In the genomic region with DNA sequence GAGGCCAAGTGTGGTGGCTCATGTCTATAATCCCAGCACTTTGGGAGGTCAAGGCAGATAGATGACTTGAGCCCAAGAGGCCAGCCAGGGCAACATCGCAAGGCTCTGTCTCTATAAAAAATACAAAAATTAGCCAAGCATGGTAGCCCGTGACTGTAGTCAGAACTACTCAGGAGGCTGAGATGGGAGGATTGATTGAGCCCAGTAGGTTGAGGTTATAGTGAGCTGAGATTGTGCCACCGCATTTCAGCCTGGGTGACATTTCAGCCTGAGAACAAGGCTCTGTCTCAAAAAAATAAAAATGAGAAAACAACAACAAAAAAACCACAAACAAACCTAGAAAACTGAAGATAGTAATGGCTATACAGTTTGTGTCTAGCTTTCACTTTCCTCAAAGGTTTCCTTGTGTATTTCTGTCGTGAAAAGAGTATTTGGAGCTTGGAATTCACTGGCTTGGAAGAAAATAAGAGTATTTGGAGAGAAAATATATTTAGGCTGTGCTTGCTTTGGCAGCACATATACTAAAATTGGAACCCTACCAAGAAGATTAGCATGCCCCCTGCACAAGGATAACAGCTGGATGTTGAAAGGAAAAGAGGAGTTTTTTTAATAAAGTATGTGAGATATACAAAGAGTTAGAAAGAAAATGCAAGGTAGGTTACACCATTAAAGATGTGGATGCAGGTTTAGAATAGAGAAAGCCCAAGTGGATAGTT, we compare ENCODE assay signal across 10 cellular contexts. TPM values are rescaled to one million over a fixed set of nuclear protein-coding genes. Genes with fewer than 3 reads are reported as not detected.
DNase-seq lines count a peak whose midpoint lies in the region; ATAC-seq and TF ChIP-seq lines count a peak whose summit lies in the region.
"Had no signal": no experiment of that assay in that cellular context is flagged by ENCODE, and none has a peak within 500 bp of the region (broad histone marks: within the 10 kb centered on the region; RNA-seq: fewer than 3 reads in every experiment).

No MANE protein-coding gene starts in this region.

- H3K4me1 Mint-ChIP-seq in activated T-cell treated with anti-CD3 and anti-CD28 coated beads, Interleukin-2, amount 50 U/mL, for 24 hours (ENCODE audit: low read depth) = peaks cover 58% of the 10 kb centered on the region
- peaks cover 22% of the 10 kb centered on the region for H3K4me1 Mint-ChIP-seq in activated T-helper 17 cell treated with anti-CD3 and anti-CD28 coated beads, Interleukin-2, amount 50 U/mL, for 72 hours
- H3K4me1 Mint-ChIP-seq in immature natural killer cell = peaks cover 40 to 54% of the 10 kb centered on the region in 2 donors

- H3K27ac Mint-ChIP-seq in activated T-cell treated with anti-CD3 and anti-CD28 coated beads, Interleukin-2, amount 50 U/mL, for 24 hours = peak overlapping the region; percentile 89
- H3K27ac Mint-ChIP-seq in activated T-helper 17 cell treated with anti-CD3 and anti-CD28 coated beads, Interleukin-2, amount 50 U/mL, for 72 hours = peak overlapping the region; percentile 97
- H3K27ac Mint-ChIP-seq in immature natural killer cell = peak overlapping the region; percentile 76 to 92 (median 87)

- no peaks in the 10 kb centered on the region for H3K27me3 ChIP-seq in thoracic aorta (replicated peaks; ENCODE audit: insufficient read depth)

- DNase-seq in activated T-cell treated with anti-CD3 and anti-CD28 coated beads, Interleukin-2, amount 50 U/mL, for 24 hours = no peak
- DNase-seq in activated T-cell treated with anti-CD3 and anti-CD28 coated beads for 4 hours (no peak), immature natural killer cell (peak in 2 of 3 donors; percentile 22 to 28), thoracic aorta (ENCODE audit: low spot score) (no peak), head of caudate nucleus (no peak), G401 (ENCODE audit: low spot score) (no peak)
- DNase-seq in activated CD8-positive, alpha-beta memory T cell treated with anti-CD3 and anti-CD28 coated beads, Interleukin-2, amount 50 U/mL, for 48 hours = no peak
- DNase-seq: activated CD4-positive, CD25-positive, alpha-beta regulatory T cell; NCI-H1092 had no signal

- peaks cover 13% of the 10 kb centered on the region for H3K36me3 Mint-ChIP-seq in activated T-cell treated with anti-CD3 and anti-CD28 coated beads, Interleukin-2, amount 50 U/mL, for 24 hours (ENCODE audit: low read depth)
- H3K36me3 Mint-ChIP-seq in activated T-helper 17 cell treated with anti-CD3 and anti-CD28 coated beads, Interleukin-2, amount 50 U/mL, for 72 hours (ENCODE audit: low read depth) = peaks cover 15% of the 10 kb centered on the region
- H3K36me3 Mint-ChIP-seq in immature natural killer cell = no peaks in the 10 kb centered on the region

- H3K4me3 ChIP-seq in thoracic aorta = peak overlapping the region; percentile 69

- no peak for ATAC-seq in activated T-helper 17 cell treated with anti-CD3 and anti-CD28 coated beads, Interleukin-2, amount 50 U/mL, for 72 hours (replicated peaks)
- ATAC-seq in thoracic aorta (ENCODE audit: insufficient number of reproducible peaks, low FRiP score, low read depth) = no peak

- no peaks in the 10 kb centered on the region for H3K36me3 ChIP-seq in thoracic aorta

- in situ Hi-C loops in G401 (cut with HindIII; ENCODE audit: low sequenced_read_pairs) = no loop called here

- H3K27me3 Mint-ChIP-seq in activated T-cell treated with anti-CD3 and anti-CD28 coated beads, Interleukin-2, amount 50 U/mL, for 24 hours = no peaks in the 10 kb centered on the region
- no peaks in the 10 kb centered on the region for H3K27me3 Mint-ChIP-seq in activated T-helper 17 cell treated with anti-CD3 and anti-CD28 coated beads, Interleukin-2, amount 50 U/mL, for 72 hours
- peaks cover 7 to 16% (median 11%) of the 10 kb centered on the region in 3 donors for H3K27me3 Mint-ChIP-seq in immature natural killer cell (ENCODE audit: low read depth in 3 of 3)

- peak overlapping the region; percentile 53 to 80 for H3K27ac ChIP-seq in thoracic aorta

- peaks cover 11 to 19% of the 10 kb centered on the region in 2 donors for H3K4me1 ChIP-seq in thoracic aorta (ENCODE audit: control insufficient read depth in 1 of 2, low read depth in 2 of 2)

- peak overlapping the region; percentile 52 for H3K4me3 Mint-ChIP-seq in activated T-cell treated with anti-CD3 and anti-CD28 coated beads, Interleukin-2, amount 50 U/mL, for 24 hours
- peak overlapping the region; percentile 99 for H3K4me3 Mint-ChIP-seq in activated T-helper 17 cell treated with anti-CD3 and anti-CD28 coated beads, Interleukin-2, amount 50 U/mL, for 72 hours
- peak overlapping the region in 2 of 5 donors; percentile 6 to 75 for H3K4me3 Mint-ChIP-seq in immature natural killer cell

- no peaks in the 10 kb centered on the region for H3K9me3 ChIP-seq in thoracic aorta

- no peaks in the 10 kb centered on the region for H3K9me3 Mint-ChIP-seq in activated T-cell treated with anti-CD3 and anti-CD28 coated beads, Interleukin-2, amount 50 U/mL, for 24 hours
- no peaks in the 10 kb centered on the region for H3K9me3 Mint-ChIP-seq in activated T-helper 17 cell treated with anti-CD3 and anti-CD28 coated beads, Interleukin-2, amount 50 U/mL, for 72 hours
- H3K9me3 Mint-ChIP-seq in immature natural killer cell = no peaks in the 10 kb centered on the region

- intact Hi-C loops in head of caudate nucleus (cut with DNase I) = no loop called here

- TF ChIP-seq CTCF in thoracic aorta (IDR thresholded peaks at IDR 0.05) = no peak

RNA-seq across cellular contexts. Expression of a gene that starts 3.9 kb away (rescaled TPM):
- total RNA-seq in activated T-helper 17 cell treated with anti-CD3 and anti-CD28 coated beads, Interleukin-2, amount 50 U/mL, for 72 hours = 100 to 1,000 TPM; 124 to 355 TPM
- polyA plus RNA-seq in immature natural killer cell = 1 to 10 TPM; 5.0 to 7.1 (median 5.5) TPM
- total RNA-seq in thoracic aorta = 10 to 100 TPM in 1 of 2 donors, 1 to 10 TPM in 1; 4.9 to 15.3 TPM
- total RNA-seq in G401 (2014; rRNA removed; shearing (Covaris generic)) = 0.07 TPM in 1 of 2 replicates, not detected in the other

RNA-seq across cellular contexts. Expression of a gene that starts 33.6 kb away (rescaled TPM):
- total RNA-seq in activated T-helper 17 cell treated with anti-CD3 and anti-CD28 coated beads, Interleukin-2, amount 50 U/mL, for 72 hours = 10 to 100 TPM; 27.3 to 60.9 TPM
- 10 to 100 TPM; 30.8 to 44.5 (median 35.4) TPM for polyA plus RNA-seq in immature natural killer cell
- 10 to 100 TPM; 48.7 to 92.9 TPM for total RNA-seq in thoracic aorta
- total RNA-seq in G401 (2014; rRNA removed; shearing (Covaris generic)) = 97.0 and 105 TPM in 2 replicates

Comparison
In these comparisons a context has a peak if more than half of its experiments do, and no peak if none do; other contexts are left out.
1. DNase-seq: peak in immature natural killer cell (2 of 3); none in activated T-cell treated with anti-CD3 and anti-CD28 coated beads, Interleukin-2, amount 50 U/mL, for 24 hours (single experiment), activated T-cell treated with anti-CD3 and anti-CD28 coated beads for 4 hours (single experiment), thoracic aorta (single experiment), head of caudate nucleus (0 of 42), G401 (single experiment) and activated CD8-positive, alpha-beta memory T cell treated with anti-CD3 and anti-CD28 coated beads, Interleukin-2, amount 50 U/mL, for 48 hours (single experiment).
2. RNA of a gene that starts 3.9 kb away (total RNA-seq): 124 to 355 TPM in activated T-helper 17 cell treated with anti-CD3 and anti-CD28 coated beads, Interleukin-2, amount 50 U/mL, for 72 hours; 4.9 to 15.3 TPM in thoracic aorta and 0.07 TPM in G401; every median in the first group is over 4 times any median in the second.
3. Peak in every context shown above with its lines, with median percentiles within 50 percentile points of each other: H3K27ac Mint-ChIP-seq.